10 cellular contexts compared by ENCODE assay signal in the genomic region with DNA sequence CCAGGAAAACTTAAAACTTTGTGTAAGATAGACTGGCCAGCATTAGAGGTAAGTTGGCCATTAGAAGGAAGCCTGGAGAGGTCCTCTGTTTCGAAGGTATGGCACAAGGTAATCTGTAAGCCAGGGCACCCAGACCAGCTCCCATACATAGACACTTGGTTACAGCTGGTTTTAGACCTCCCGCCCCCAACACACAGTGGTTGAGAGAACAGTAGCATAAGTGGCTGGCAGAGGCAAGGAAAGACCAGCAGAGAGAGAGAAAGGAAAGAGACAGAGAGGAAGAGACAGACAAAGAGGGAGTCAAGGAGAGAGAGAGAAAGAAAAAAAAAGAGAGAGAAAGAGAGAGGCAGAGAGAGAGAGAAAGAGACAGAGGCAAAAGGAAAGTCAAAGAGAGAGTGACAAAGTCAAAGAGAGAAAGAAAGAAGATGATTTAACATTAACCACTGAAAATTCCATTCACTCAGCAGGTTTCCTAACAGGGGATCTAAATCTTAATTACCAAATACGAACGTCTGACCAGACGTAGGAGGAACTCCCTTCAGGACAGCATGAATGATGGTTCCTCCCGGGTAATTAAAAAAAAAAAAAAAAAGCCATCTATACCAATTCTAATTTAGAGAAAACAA. TPM values are rescaled to one million over a fixed set of nuclear protein-coding genes. Genes with fewer than 3 reads are reported as not detected.
"Had no signal": no experiment of that assay in that cellular context is flagged by ENCODE, and none has a peak within 500 bp of the region (broad histone marks: within the 10 kb centered on the region; RNA-seq: fewer than 3 reads in every experiment).

No MANE protein-coding gene starts in this region.

RNA-seq across cellular contexts. Expression of a gene that starts 7.4 kb away (rescaled TPM):
- total RNA-seq: fibroblast of lung, hepatocyte, liver, osteoblast, prostate gland, right atrium auricular region, stomach, temporal lobe, vagina had no signal
- polyA plus RNA-seq: aorta, fibroblast of lung, hepatocyte, liver had no signal
